36 cellular contexts compared by ENCODE assay signal in genomic region chr17:79594271-79594670, GRCh38. TPM values are rescaled to one million over a fixed set of nuclear protein-coding genes. Genes with fewer than 3 reads are reported as not detected.
"Had no signal": no experiment of that assay in that cellular context is flagged by ENCODE, and none has a peak within 500 bp of the region (broad histone marks: within the 10 kb centered on the region; RNA-seq: fewer than 3 reads in every experiment).

No MANE protein-coding gene starts in this region.

- H3K27ac Mint-ChIP-seq: activated CD4-positive, alpha-beta memory T cell treated with anti-CD3 and anti-CD28 coated beads for 36 hours; activated CD4-positive, alpha-beta T cell treated with anti-CD3 and anti-CD28 coated beads for 36 hours; activated CD4-positive, alpha-beta T cell treated with anti-CD3 and anti-CD28 coated beads, Interleukin-2, amount 10 ng/mL, durations not matched to agents 24 days and 14 days; activated CD8-positive, alpha-beta memory T cell treated with anti-CD3 and anti-CD28 coated beads, Interleukin-2, amount 10 ng/mL, durations not matched to agents 7 days and 5 days; activated CD8-positive, alpha-beta T cell treated with anti-CD3 and anti-CD28 coated beads, Interleukin-2, amount 10 ng/mL, durations not matched to agents 7 days and 5 days; activated naive CD4-positive, alpha-beta T cell treated with anti-CD3 and anti-CD28 coated beads for 36 hours; activated naive CD4-positive, alpha-beta T cell treated with anti-CD3 and anti-CD28 coated beads, Interleukin-2, amount 50 U/mL, for 24 hours; activated naive CD8-positive, alpha-beta T cell treated with anti-CD3 and anti-CD28 coated beads for 36 hours; activated naive CD8-positive, alpha-beta T cell treated with anti-CD3 and anti-CD28 coated beads, Interleukin-2, amount 50 U/mL, for 24 hours; activated T-helper 1 cell treated with anti-CD3 and anti-CD28 coated beads, Interleukin-12 subunit alpha, Interleukin-12 subunit beta, Interleukin-2, Interleukin-4 antibody, amounts not matched to agents 30 ng/mL and 10 ng/mL and 1 ng/mL, durations not matched to agents 14 hours and 24 hours and 36 hours; activated T-helper 2 cell treated with anti-CD3 and anti-CD28 coated beads, Interferon-gamma antibody, Interleukin-2, Interleukin-4, amounts not matched to agents 10 μg/mL and 5 μg/mL and 100 μg/mL, durations not matched to agents 14 hours and 24 hours and 36 hours had no signal

- H3K36me3 ChIP-seq: adrenal gland, colonic mucosa, esophagus squamous epithelium, gastroesophageal sphincter had no signal

- DNase-seq: activated CD4-positive, alpha-beta memory T cell treated with anti-CD3 and anti-CD28 coated beads for 36 hours; activated CD4-positive, alpha-beta T cell treated with anti-CD3 and anti-CD28 coated beads for 36 hours; activated CD4-positive, alpha-beta T cell treated with anti-CD3 and anti-CD28 coated beads, Interleukin-2, amount 10 ng/mL, durations not matched to agents 24 days and 14 days; activated CD4-positive, CD25-positive, alpha-beta regulatory T cell; activated CD4-positive, CD25-positive, alpha-beta regulatory T cell treated with anti-CD3 and anti-CD28 coated beads, Interleukin-2, amount 50 U/mL, for 72 hours; activated CD8-positive, alpha-beta memory T cell treated with anti-CD3 and anti-CD28 coated beads, Interleukin-2, amount 10 ng/mL, durations not matched to agents 7 days and 5 days; activated CD8-positive, alpha-beta memory T cell treated with anti-CD3 and anti-CD28 coated beads, Interleukin-2, amount 50 U/mL, for 4 hours; activated CD8-positive, alpha-beta T cell treated with anti-CD3 and anti-CD28 coated beads, Interleukin-2, amount 10 ng/mL, durations not matched to agents 7 days and 5 days; activated effector memory CD4-positive, alpha-beta T cell treated with anti-CD3 and anti-CD28 coated beads, Interleukin-2, amount 50 U/mL, for 16 hours; activated naive CD4-positive, alpha-beta T cell treated with anti-CD3 and anti-CD28 coated beads for 36 hours; activated naive CD8-positive, alpha-beta T cell treated with anti-CD3 and anti-CD28 coated beads for 36 hours; activated naive CD8-positive, alpha-beta T cell treated with anti-CD3 and anti-CD28 coated beads, Interleukin-2, amount 50 U/mL, for 24 hours; activated T-cell treated with anti-CD3 and anti-CD28 coated beads, Interleukin-2, amount 50 U/mL, for 1 hour; activated T-cell treated with anti-CD3 and anti-CD28 coated beads, Interleukin-2, amount 50 U/mL, for 48 hours; adrenal gland; amygdala; aorta; body of pancreas; colonic mucosa; effector CD8-positive, alpha-beta T cell; esophagus squamous epithelium; foreskin melanocyte; head of caudate nucleus; T-helper 1 cell; T-helper 2 cell had no signal

- H3K27me3 Mint-ChIP-seq: activated CD4-positive, alpha-beta T cell treated with anti-CD3 and anti-CD28 coated beads, Interleukin-2, amount 10 ng/mL, durations not matched to agents 24 days and 14 days; activated CD8-positive, alpha-beta memory T cell treated with anti-CD3 and anti-CD28 coated beads, Interleukin-2, amount 10 ng/mL, durations not matched to agents 7 days and 5 days had no signal

- H3K27me3 ChIP-seq: adrenal gland, body of pancreas, colonic mucosa had no signal

- H3K4me3 ChIP-seq: adrenal gland, body of pancreas, colonic mucosa, esophagus squamous epithelium, gastroesophageal sphincter had no signal

- H3K36me3 Mint-ChIP-seq: activated CD4-positive, alpha-beta memory T cell treated with anti-CD3 and anti-CD28 coated beads for 36 hours; activated CD8-positive, alpha-beta memory T cell treated with anti-CD3 and anti-CD28 coated beads, Interleukin-2, amount 10 ng/mL, durations not matched to agents 7 days and 5 days; activated naive CD4-positive, alpha-beta T cell treated with anti-CD3 and anti-CD28 coated beads, Interleukin-2, amount 50 U/mL, for 24 hours; activated naive CD8-positive, alpha-beta T cell treated with anti-CD3 and anti-CD28 coated beads for 36 hours had no signal

- ATAC-seq: activated CD4-positive, alpha-beta T cell treated with anti-CD3 and anti-CD28 coated beads for 36 hours; activated CD8-positive, alpha-beta memory T cell treated with anti-CD3 and anti-CD28 coated beads, Interleukin-2, amount 10 ng/mL, durations not matched to agents 7 days and 5 days; activated CD8-positive, alpha-beta T cell treated with anti-CD3 and anti-CD28 coated beads, Interleukin-2, amount 10 ng/mL, durations not matched to agents 7 days and 5 days; activated naive CD8-positive, alpha-beta T cell treated with anti-CD3 and anti-CD28 coated beads, Interleukin-2, amount 50 U/mL, for 24 hours; body of pancreas; gastroesophageal sphincter had no signal

- H3K9me3 Mint-ChIP-seq: activated CD4-positive, alpha-beta memory T cell treated with anti-CD3 and anti-CD28 coated beads for 36 hours; activated CD4-positive, alpha-beta T cell treated with anti-CD3 and anti-CD28 coated beads, Interleukin-2, amount 10 ng/mL, durations not matched to agents 24 days and 14 days; activated naive CD4-positive, alpha-beta T cell treated with anti-CD3 and anti-CD28 coated beads for 36 hours; activated naive CD4-positive, alpha-beta T cell treated with anti-CD3 and anti-CD28 coated beads, Interleukin-2, amount 50 U/mL, for 24 hours; activated naive CD8-positive, alpha-beta T cell treated with anti-CD3 and anti-CD28 coated beads for 36 hours; activated naive CD8-positive, alpha-beta T cell treated with anti-CD3 and anti-CD28 coated beads, Interleukin-2, amount 50 U/mL, for 24 hours; activated T-helper 1 cell treated with anti-CD3 and anti-CD28 coated beads, Interleukin-12 subunit alpha, Interleukin-12 subunit beta, Interleukin-2, Interleukin-4 antibody, amounts not matched to agents 30 ng/mL and 10 ng/mL and 1 ng/mL, durations not matched to agents 14 hours and 24 hours and 36 hours; activated T-helper 2 cell treated with anti-CD3 and anti-CD28 coated beads, Interferon-gamma antibody, Interleukin-2, Interleukin-4, amounts not matched to agents 10 μg/mL and 5 μg/mL and 100 μg/mL, durations not matched to agents 14 hours and 24 hours and 36 hours had no signal

- H3K4me1 Mint-ChIP-seq: activated CD4-positive, alpha-beta T cell treated with anti-CD3 and anti-CD28 coated beads for 36 hours; activated CD4-positive, alpha-beta T cell treated with anti-CD3 and anti-CD28 coated beads, Interleukin-2, amount 10 ng/mL, durations not matched to agents 24 days and 14 days; activated CD8-positive, alpha-beta memory T cell treated with anti-CD3 and anti-CD28 coated beads, Interleukin-2, amount 10 ng/mL, durations not matched to agents 7 days and 5 days; activated naive CD4-positive, alpha-beta T cell treated with anti-CD3 and anti-CD28 coated beads, Interleukin-2, amount 50 U/mL, for 24 hours; activated naive CD8-positive, alpha-beta T cell treated with anti-CD3 and anti-CD28 coated beads for 36 hours; activated naive CD8-positive, alpha-beta T cell treated with anti-CD3 and anti-CD28 coated beads, Interleukin-2, amount 50 U/mL, for 24 hours had no signal

- H3K9me3 ChIP-seq: adrenal gland, body of pancreas, colonic mucosa, esophagus squamous epithelium, gastroesophageal sphincter had no signal

- H3K27ac ChIP-seq: adrenal gland, body of pancreas, colonic mucosa, epithelial cell of prostate, esophagus squamous epithelium, gastroesophageal sphincter had no signal

- H3K4me1 ChIP-seq: adrenal gland, body of pancreas, colonic mucosa, esophagus squamous epithelium, gastroesophageal sphincter had no signal

- H3K4me3 Mint-ChIP-seq: activated CD4-positive, alpha-beta memory T cell treated with anti-CD3 and anti-CD28 coated beads for 36 hours; activated CD4-positive, alpha-beta T cell treated with anti-CD3 and anti-CD28 coated beads for 36 hours; activated CD4-positive, alpha-beta T cell treated with anti-CD3 and anti-CD28 coated beads, Interleukin-2, amount 10 ng/mL, durations not matched to agents 24 days and 14 days; activated CD8-positive, alpha-beta memory T cell treated with anti-CD3 and anti-CD28 coated beads, Interleukin-2, amount 10 ng/mL, durations not matched to agents 7 days and 5 days; activated CD8-positive, alpha-beta T cell treated with anti-CD3 and anti-CD28 coated beads, Interleukin-2, amount 10 ng/mL, durations not matched to agents 7 days and 5 days; activated naive CD4-positive, alpha-beta T cell treated with anti-CD3 and anti-CD28 coated beads for 36 hours; activated naive CD4-positive, alpha-beta T cell treated with anti-CD3 and anti-CD28 coated beads, Interleukin-2, amount 50 U/mL, for 24 hours; activated naive CD8-positive, alpha-beta T cell treated with anti-CD3 and anti-CD28 coated beads for 36 hours; activated naive CD8-positive, alpha-beta T cell treated with anti-CD3 and anti-CD28 coated beads, Interleukin-2, amount 50 U/mL, for 24 hours; activated T-helper 1 cell treated with anti-CD3 and anti-CD28 coated beads, Interleukin-12 subunit alpha, Interleukin-12 subunit beta, Interleukin-2, Interleukin-4 antibody, amounts not matched to agents 30 ng/mL and 10 ng/mL and 1 ng/mL, durations not matched to agents 14 hours and 24 hours and 36 hours had no signal

RNA-seq across cellular contexts. Expression of gene RBFOX3, which starts 16.6 kb away (rescaled TPM):
- total RNA-seq: activated CD4-positive, alpha-beta memory T cell treated with anti-CD3 and anti-CD28 coated beads for 36 hours; activated CD4-positive, alpha-beta T cell treated with anti-CD3 and anti-CD28 coated beads, Interleukin-2, amount 10 ng/mL, durations not matched to agents 24 days and 14 days; activated CD8-positive, alpha-beta memory T cell treated with anti-CD3 and anti-CD28 coated beads for 36 hours; activated CD8-positive, alpha-beta memory T cell treated with anti-CD3 and anti-CD28 coated beads, Interleukin-2, amount 10 ng/mL, durations not matched to agents 7 days and 5 days; activated CD8-positive, alpha-beta T cell treated with anti-CD3 and anti-CD28 coated beads, Interleukin-2, amount 10 ng/mL, durations not matched to agents 7 days and 5 days; activated naive CD4-positive, alpha-beta T cell treated with anti-CD3 and anti-CD28 coated beads for 36 hours; activated naive CD8-positive, alpha-beta T cell treated with anti-CD3 and anti-CD28 coated beads for 36 hours; activated T-helper 1 cell treated with anti-CD3 and anti-CD28 coated beads, Interleukin-12 subunit alpha, Interleukin-12 subunit beta, Interleukin-2, Interleukin-4 antibody, amounts not matched to agents 30 ng/mL and 10 ng/mL and 1 ng/mL, durations not matched to agents 14 hours and 24 hours and 36 hours; activated T-helper 2 cell treated with anti-CD3 and anti-CD28 coated beads, Interferon-gamma antibody, Interleukin-2, Interleukin-4, amounts not matched to agents 10 μg/mL and 5 μg/mL and 100 μg/mL, durations not matched to agents 14 hours and 24 hours and 36 hours; dermis microvascular lymphatic vessel endothelial cell; endothelial cell of umbilical vein; fibroblast of lung; fibroblast of villous mesenchyme; glomerular endothelial cell had no signal
- polyA plus RNA-seq: endothelial cell of umbilical vein, fibroblast of lung had no signal
